ENCODE assay signal across 8 cellular contexts in the genomic region with DNA sequence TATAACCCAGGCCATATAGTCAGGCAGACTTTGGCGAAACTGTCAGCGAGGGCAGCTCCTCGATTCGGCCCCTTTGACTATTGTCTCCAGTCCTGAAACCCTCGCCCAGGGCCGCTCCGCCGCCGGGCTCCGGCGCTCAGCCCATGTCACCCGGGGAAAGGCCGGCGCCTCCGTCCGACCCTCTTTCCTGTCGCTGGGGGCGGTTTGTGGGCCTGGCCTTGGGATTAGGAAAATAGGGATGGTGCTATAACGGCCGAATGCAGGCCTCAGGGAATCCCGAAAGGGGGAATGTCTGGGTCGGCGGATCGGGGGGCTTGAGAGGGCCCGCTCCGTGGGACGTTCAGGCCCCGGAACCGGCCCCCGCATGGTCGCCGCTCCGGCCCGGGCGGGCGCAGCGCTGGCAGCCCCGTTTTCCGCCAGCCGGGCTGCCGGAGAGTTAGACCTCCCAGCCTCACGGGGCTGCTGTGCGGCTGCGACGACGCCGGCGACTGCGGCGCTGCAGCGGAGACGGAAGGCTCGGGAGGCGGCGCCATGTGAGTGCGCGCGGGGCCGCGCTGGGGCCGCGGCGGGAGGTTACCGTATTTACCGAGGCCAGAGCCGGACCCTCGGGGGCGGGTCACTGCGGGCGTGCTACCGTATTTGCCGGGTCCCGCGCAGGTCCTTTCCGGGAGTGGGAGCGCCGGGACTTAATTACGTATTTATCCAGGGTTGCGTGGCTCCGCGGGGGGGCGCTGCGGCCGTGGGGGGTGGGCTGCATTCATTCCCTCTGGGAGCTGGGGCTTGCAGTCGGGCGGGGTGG. TPM values are rescaled to one million over a fixed set of nuclear protein-coding genes. Genes with fewer than 3 reads are reported as not detected.
A peak's percentile ranks its signal among the peaks of the same experiment; 100 is the strongest.
DNase-seq lines count a peak whose midpoint lies in the region; ATAC-seq and TF ChIP-seq lines count a peak whose summit lies in the region.

No MANE protein-coding gene starts in this region.

- H2BK5ac ChIP-seq in IMR-90 (ENCODE audit: low read depth, low read length, poor library complexity, severe bottlenecking), result peak overlapping the region; percentile 36

- peak overlapping the region; percentile 95 for H3K4ac ChIP-seq in IMR-90 (ENCODE audit: low read depth, low read length)

- in situ Hi-C loops in IMR-90 (cut with MboI; ENCODE audit: low sequenced_read_pairs), result loop anchor here (25.0 kb wide), 2 partner anchors 543 to 582 kb away; a partner anchor contains a TSS

- peak; percentile 44 for ATAC-seq in GM21526 (IDR thresholded peaks at IDR 0.05; ENCODE audit: low FRiP score, unreplicated experiment)
- peak; percentile 92 for ATAC-seq in IMR-90 (ENCODE audit: low read depth)
- ATAC-seq in stimulated activated naive CD8-positive, alpha-beta T cell treated with anti-CD3 and anti-CD28 coated beads, Interleukin-15, amount 100 ng/mL, for 72 hours, result peak; percentile 86

- POLR2A ChIA-PET in IMR-90 (lab: Charles Lee; ENCODE audit: unreplicated experiment), result interaction anchor here (0.6 kb wide), 1 partner anchor 427 kb away, joined by 4 read pairs; no protein-coding TSS in a partner anchor

- H3K4me3 Mint-ChIP-seq in neural progenitor cell, result peak overlapping the region; percentile 90
- H3K4me3 Mint-ChIP-seq in stimulated activated naive CD8-positive, alpha-beta T cell treated with anti-CD3 and anti-CD28 coated beads, Interleukin-15, amount 100 ng/mL, for 72 hours, result peak overlapping the region; percentile 84 to 96

- dilution Hi-C loops in IMR-90 (cut with HindIII; ENCODE audit: low sequenced_read_pairs, unreplicated experiment), result no loop called here

- TF ChIP-seq CTCF in IMR-90 (conservative IDR thresholded peaks at IDR 0.05; ENCODE audit: low read depth, low read length), result peak; percentile 33; the same call in 1 of the 2 replicates
- no peak for TF ChIP-seq CTCF in foreskin fibroblast (IDR thresholded peaks at IDR 0.05; ENCODE audit: low read depth, low read length)
- TF ChIP-seq CTCF in neural progenitor cell (IDR thresholded peaks at IDR 0.05), result peak; percentile 34

- H3K27me3 ChIP-seq in IMR-90 (ENCODE audit: control insufficient read depth, insufficient read depth, low read length), result no peaks in the 10 kb centered on the region
- no peaks in the 10 kb centered on the region for H3K27me3 ChIP-seq in neural progenitor cell

- peak overlapping the region; percentile 92 for H3K4me2 ChIP-seq in IMR-90 (ENCODE audit: low read depth, low read length)
- H3K4me2 ChIP-seq in neural progenitor cell, result peak overlapping the region; percentile 86

- peak overlapping the region; percentile 76 for H4K5ac ChIP-seq in IMR-90 (ENCODE audit: low read depth, low read length)

- H2AK9ac ChIP-seq in IMR-90 (replicated peaks; ENCODE audit: low read depth, low read length, poor library complexity), result peak overlapping the region; percentile 94

- peaks cover 8% of the 10 kb centered on the region for H3K27me3 Mint-ChIP-seq in neural progenitor cell (ENCODE audit: insufficient read depth, low read depth)
- no peaks in the 10 kb centered on the region for H3K27me3 Mint-ChIP-seq in stimulated activated naive CD8-positive, alpha-beta T cell treated with anti-CD3 and anti-CD28 coated beads, Interleukin-15, amount 100 ng/mL, for 72 hours

- peak overlapping the region; percentile 57; the same call in 1 of the 2 replicates for H3K56ac ChIP-seq in IMR-90 (ENCODE audit: extremely low read depth, insufficient read depth, low read length)

- H3K9me3 Mint-ChIP-seq in neural progenitor cell, result no peaks in the 10 kb centered on the region
- H3K9me3 Mint-ChIP-seq in stimulated activated naive CD8-positive, alpha-beta T cell treated with anti-CD3 and anti-CD28 coated beads, Interleukin-15, amount 100 ng/mL, for 72 hours, result no peaks in the 10 kb centered on the region

- H4K91ac ChIP-seq in IMR-90 (ENCODE audit: insufficient read depth, low read depth, low read length), result peak overlapping the region; percentile 62

- H3K36me3 Mint-ChIP-seq in neural progenitor cell, result peaks cover 8% of the 10 kb centered on the region

- peaks cover 20% of the 10 kb centered on the region for H3K9me1 ChIP-seq in IMR-90 (ENCODE audit: insufficient read depth, low read length)

- peaks cover 0 to 27% of the 10 kb centered on the region in 2 experiments; a peak in 3 of 4 replicates for H3K79me1 ChIP-seq in IMR-90 (ENCODE audit: low read depth in 1 of 2, low read length in 2 of 2)

- H3K9ac ChIP-seq in IMR-90 (ENCODE audit: low read depth, low read length) (peak overlapping the region; percentile 81), neural progenitor cell (peak overlapping the region; percentile 40)

- intact Hi-C loops in IMR-90 (cut with micrococcal nuclease), result no loop called here

- peak overlapping the region; percentile 78 for H3K14ac ChIP-seq in IMR-90 (replicated peaks; ENCODE audit: low read depth, low read length)

- H3K9me3 ChIP-seq in IMR-90 (ENCODE audit: control insufficient read depth, insufficient read depth, low read length) (no peaks in the 10 kb centered on the region), neural progenitor cell (ENCODE audit: low read depth) (no peaks in the 10 kb centered on the region)

- 1% methylated on average over 38 of the region's 86 CpGs; no CpG with 5 or more reads in 1 of the 2 experiments for WGBS in IMR-90 (ENCODE audit: extremely low coverage in 2 of 2, insufficient read length in 1 of 2), 2 experiments

- H4K8ac ChIP-seq in IMR-90 (ENCODE audit: low read depth in 2 of 2, low read length in 2 of 2), result peak overlapping the region; percentile 95 to 96

- peak; percentile 53; the same call in 1 of the 2 replicates for TF ChIP-seq POLR2A in IMR-90 (IDR thresholded peaks at IDR 0.05; ENCODE audit: low read depth, low read length)

- no peak overlapping the region; the same call in 1 of the 2 replicates for H2AK5ac ChIP-seq in IMR-90 (ENCODE audit: low read depth, low read length)

- H2BK120ac ChIP-seq in IMR-90 (ENCODE audit: low read depth, low read length), result peak overlapping the region; percentile 32; the same call in 1 of the 2 replicates

- H3K27ac ChIP-seq in IMR-90 (ENCODE audit: insufficient read depth, low read length) (peak overlapping the region; percentile 79), neural progenitor cell (no peak overlapping the region)

- H3K27ac Mint-ChIP-seq in neural progenitor cell, result peak overlapping the region; percentile 95
- H3K27ac Mint-ChIP-seq in stimulated activated naive CD8-positive, alpha-beta T cell treated with anti-CD3 and anti-CD28 coated beads, Interleukin-15, amount 100 ng/mL, for 72 hours, result peak overlapping the region; percentile 92

- H2BK20ac ChIP-seq in IMR-90 (ENCODE audit: low read depth, low read length), result no peak overlapping the region

- H4K20me1 ChIP-seq in IMR-90 (ENCODE audit: insufficient read depth, low read length), result no peaks in the 10 kb centered on the region
- H4K20me1 ChIP-seq in neural progenitor cell (ENCODE audit: low read depth), result peaks cover 9% of the 10 kb centered on the region

- peak overlapping the region; percentile 61 for H3K4me3 ChIP-seq in IMR-90 (ENCODE audit: insufficient read depth, low read depth, low read length)
- peak overlapping the region; percentile 54 to 74 for H3K4me3 ChIP-seq in foreskin fibroblast (ENCODE audit: low read depth in 1 of 2, low read length in 2 of 2)
- peak overlapping the region; percentile 74 for H3K4me3 ChIP-seq in neural progenitor cell

- H3K4me1 ChIP-seq in IMR-90 (ENCODE audit: control insufficient read depth, insufficient read depth, low read length) (peaks cover 23% of the 10 kb centered on the region), neural progenitor cell (peaks cover 59% of the 10 kb centered on the region)

- BruUV-seq in IMR-90 (replicated peaks; lab: Mats Ljungman, UMichigan), result no TSS peak

- peak overlapping the region; percentile 22 for H3K18ac ChIP-seq in IMR-90 (ENCODE audit: low read depth, low read length)

- peak overlapping the region; percentile 48; the same call in 1 of the 2 replicates for H3K23ac ChIP-seq in IMR-90 (ENCODE audit: low read depth, low read length)

- CTCF ChIA-PET in IMR-90 (lab: Yijun Ruan, JAX), result interaction anchor here (0.8 to 1.3 kb wide), 2 partner anchors 23 to 70 kb away, joined by 3 to 4 read pairs; no protein-coding TSS in a partner anchor

- H2BK15ac ChIP-seq in IMR-90 (ENCODE audit: low read depth, low read length), result peak overlapping the region; percentile 15; the same call in 1 of the 3 replicates

- H3K4me1 Mint-ChIP-seq in neural progenitor cell, result peaks cover 68% of the 10 kb centered on the region
- H3K4me1 Mint-ChIP-seq in stimulated activated naive CD8-positive, alpha-beta T cell treated with anti-CD3 and anti-CD28 coated beads, Interleukin-15, amount 100 ng/mL, for 72 hours, result peaks cover 76% of the 10 kb centered on the region

- H3K36me3 ChIP-seq in IMR-90 (ENCODE audit: control insufficient read depth, insufficient read depth, low read length), result no peaks in the 10 kb centered on the region; the same call in 1 of the 2 replicates
- no peaks in the 10 kb centered on the region for H3K36me3 ChIP-seq in neural progenitor cell

- DNase-seq in DMS79 (lab: John Stamatoyannopoulos, UW), result peak; percentile 1
- peak; percentile 85 for DNase-seq in IMR-90
- DNase-seq in RPMI7951 (ENCODE audit: low read depth), result peak; percentile 91
- DNase-seq in activated gamma-delta T cell treated with Interleukin-2 at 50 U/mL for 16 hours, result peak; percentile 73
- DNase-seq in foreskin fibroblast, result peak; percentile 93 to 97
- DNase-seq in neural progenitor cell (ENCODE audit: low spot score), result peak; percentile 95
- peak; percentile 86 to 90 for DNase-seq in stimulated activated naive CD8-positive, alpha-beta T cell treated with anti-CD3 and anti-CD28 coated beads, Interleukin-15, amount 100 ng/mL, for 72 hours

- no peaks in the 10 kb centered on the region for H3K79me2 ChIP-seq in neural progenitor cell (ENCODE audit: low read depth)

- H2AFZ ChIP-seq in IMR-90 (replicated peaks; ENCODE audit: low read length, poor library complexity) (peak overlapping the region; percentile 94), neural progenitor cell (replicated peaks) (peak overlapping the region; percentile 95)

- TF ChIP-seq RAD21 in IMR-90 (IDR thresholded peaks at IDR 0.05; ENCODE audit: low read length), result no peak

- H3F3A ChIP-seq in neural progenitor cell (ENCODE audit: low read depth), result peaks cover 55% of the 10 kb centered on the region

RNA-seq across cellular contexts. Expression of a gene that starts 25.9 kb away (rescaled TPM):
- total RNA-seq in IMR-90 (2012; rRNA removed) (1.4 TPM in 2 replicates), neural progenitor cell (ENCODE audit: low replicate concordance) (3.0 and 26.1 TPM in 2 replicates)
- 2.6 and 4.0 TPM in 2 replicates for polyA plus RNA-seq in IMR-90 (2012; rRNA removed)
- 2.1 and 5.8 TPM in 2 replicates for polyA plus RNA-seq in IMR-90 (2012; cell fraction: cytosol; rRNA removed)
- polyA plus RNA-seq in IMR-90 (2012; cell fraction: nucleus; rRNA removed; ENCODE audit: low replicate concordance), result 2.2 and 7.1 TPM in 2 replicates
- 1.8 and 3.4 TPM in 2 replicates for total RNA-seq in RPMI7951 (2014; rRNA removed; shearing (Covaris generic))

RNA-seq across cellular contexts. Expression of a gene that starts 36.4 kb away (rescaled TPM):
- total RNA-seq in IMR-90 (2012; rRNA removed) (19.4 and 20.6 TPM in 2 replicates), neural progenitor cell (ENCODE audit: low replicate concordance) (18.0 and 58.9 TPM in 2 replicates)
- polyA plus RNA-seq in IMR-90 (2012; rRNA removed), result 50.6 and 59.7 TPM in 2 replicates
- 56.1 and 62.3 TPM in 2 replicates for polyA plus RNA-seq in IMR-90 (2012; cell fraction: cytosol; rRNA removed)
- polyA plus RNA-seq in IMR-90 (2012; cell fraction: nucleus; rRNA removed; ENCODE audit: low replicate concordance), result 76.7 and 123 TPM in 2 replicates
- total RNA-seq in RPMI7951 (2014; rRNA removed; shearing (Covaris generic)), result 28.2 and 49.3 TPM in 2 replicates

RNA-seq across cellular contexts. Expression of a gene that starts 45.4 kb away (rescaled TPM):
- not detected in 2 replicates for total RNA-seq in IMR-90 (2012; rRNA removed)
- polyA plus RNA-seq in IMR-90 (2012; rRNA removed), result not detected in 2 replicates
- not detected in 2 replicates for polyA plus RNA-seq in IMR-90 (2012; cell fraction: cytosol; rRNA removed)
- not detected in 2 replicates for polyA plus RNA-seq in IMR-90 (2012; cell fraction: nucleus; rRNA removed; ENCODE audit: low replicate concordance)
- total RNA-seq in RPMI7951 (2014; rRNA removed; shearing (Covaris generic)), result 0.12 TPM in 1 of 2 replicates, not detected in the other
- total RNA-seq in neural progenitor cell (ENCODE audit: low replicate concordance), result not detected in 2 replicates

Comparison
In these comparisons a context has a peak if more than half of its experiments do, and no peak if none do; other contexts are left out.
1. DNase-seq: peak in every context shown above with its lines; median percentile 95 in foreskin fibroblast; 95 in neural progenitor cell; 91 in RPMI7951; 88 in stimulated activated naive CD8-positive, alpha-beta T cell treated with anti-CD3 and anti-CD28 coated beads, Interleukin-15, amount 100 ng/mL, for 72 hours; 85 in IMR-90; 73 in activated gamma-delta T cell treated with Interleukin-2 at 50 U/mL for 16 hours; 1 in DMS79.